Comparison of ENCODE assay signal across 13 cellular contexts in genomic region chr3:8490079-8490552, GRCh38. TPM values are rescaled to one million over a fixed set of nuclear protein-coding genes. Genes with fewer than 3 reads are reported as not detected.
DNase-seq lines count a peak whose midpoint lies in the region; ATAC-seq and TF ChIP-seq lines count a peak whose summit lies in the region.
"Had no signal": no experiment of that assay in that cellular context is flagged by ENCODE, and none has a peak within 500 bp of the region (broad histone marks: within the 10 kb centered on the region; RNA-seq: fewer than 3 reads in every experiment).

No MANE protein-coding gene starts in this region.

- H3K4me1 ChIP-seq in breast epithelium (no peaks in the 10 kb centered on the region), aorta (ENCODE audit: control insufficient read depth in 1 of 2, insufficient read depth in 2 of 2, low read length in 2 of 2) (peaks cover 0 to 5% of the 10 kb centered on the region in 2 donors)

- H3K4me1 Mint-ChIP-seq in MCF 10A (ENCODE audit: insufficient read depth, unreplicated experiment): peaks cover 33% of the 10 kb centered on the region

- no peak overlapping the region for H3K4me3 ChIP-seq in breast epithelium
- no peak overlapping the region for H3K4me3 ChIP-seq in astrocyte of the cerebellum (ENCODE audit: low read depth, low read length)
- no peak overlapping the region for H3K4me3 ChIP-seq in kidney epithelial cell (ENCODE audit: low read depth, low read length)
- no peak overlapping the region for H3K4me3 ChIP-seq in aorta (ENCODE audit: low read length in 2 of 2)

- 20 to 24% methylated on average over 4 of the region's 4 CpGs for WGBS in aorta, 2 donors

- H3K9me3 Mint-ChIP-seq in MCF 10A (ENCODE audit: unreplicated experiment): peaks cover under 1% of the 10 kb centered on the region

- no peak for TF ChIP-seq CTCF in MCF 10A (IDR thresholded peaks at IDR 0.05; ENCODE audit: unreplicated experiment)
- no peak for TF ChIP-seq CTCF in breast epithelium (IDR thresholded peaks at IDR 0.05)
- TF ChIP-seq CTCF in astrocyte of the cerebellum (IDR thresholded peaks at IDR 0.05; ENCODE audit: low read depth, low read length, missing control alignments): no peak
- no peak for TF ChIP-seq CTCF in kidney epithelial cell (IDR thresholded peaks at IDR 0.05; ENCODE audit: insufficient read depth, low read length, poor library complexity, severe bottlenecking)

- H3K27ac Mint-ChIP-seq in MCF 10A (ENCODE audit: low read depth, unreplicated experiment): no peak overlapping the region

- no peaks in the 10 kb centered on the region for H3K27me3 Mint-ChIP-seq in MCF 10A (ENCODE audit: insufficient read depth, unreplicated experiment)
- H3K27me3 Mint-ChIP-seq: dendritic cell treated with granulocyte-macrophage colony-stimulating factor and Interleukin-4, amounts not matched to agents 40 ng/mL and 50 ng/mL, for 4 days had no signal

- ATAC-seq in aorta (ENCODE audit: low FRiP score) (no peak), GM18520 (IDR thresholded peaks at IDR 0.05; ENCODE audit: unreplicated experiment) (no peak)

- POLR2A ChIA-PET in MCF 10A (lab: Yijun Ruan, JAX): no interaction called here

- no peak overlapping the region for H3K4me3 Mint-ChIP-seq in MCF 10A (ENCODE audit: unreplicated experiment)
- H3K4me3 Mint-ChIP-seq: dendritic cell treated with granulocyte-macrophage colony-stimulating factor and Interleukin-4, amounts not matched to agents 40 ng/mL and 50 ng/mL, for 4 days had no signal

- H3K27ac ChIP-seq in breast epithelium: peak overlapping the region in 1 of 2 donors; percentile 20
- peak overlapping the region; percentile 89 to 97 for H3K27ac ChIP-seq in aorta (ENCODE audit: low read depth in 1 of 2, low read length in 2 of 2)
- H3K27ac ChIP-seq in caudate nucleus (ENCODE audit: low read depth, low read length): no peak overlapping the region

- TF ChIP-seq POLR2A in breast epithelium (IDR thresholded peaks at IDR 0.05): no peak

- H3K27me3 ChIP-seq in breast epithelium: no peaks in the 10 kb centered on the region
- no peaks in the 10 kb centered on the region for H3K27me3 ChIP-seq in kidney epithelial cell (ENCODE audit: control insufficient read depth, insufficient read depth, low read length)
- no peaks in the 10 kb centered on the region for H3K27me3 ChIP-seq in aorta (ENCODE audit: control insufficient read depth in 1 of 2, insufficient read depth in 2 of 2, low read length in 1 of 2)

- no peaks in the 10 kb centered on the region for H3K9me3 ChIP-seq in breast epithelium
- H3K9me3 ChIP-seq in aorta (ENCODE audit: control insufficient read depth, low read length): no peaks in the 10 kb centered on the region

- DNase-seq in MCF 10A (ENCODE audit: unreplicated experiment) (peak; percentile 61), breast epithelium (ENCODE audit: low spot score in 2 of 2) (no peak), astrocyte of the cerebellum (ENCODE audit: low read depth) (peak; percentile 82), kidney epithelial cell (ENCODE audit: low read depth) (peak; percentile 69), aorta (no peak), NCI-H82 (lab: John Stamatoyannopoulos, UW) (no peak), caudate nucleus (lab: John Stamatoyannopoulos, UW) (no peak)
- DNase-seq: activated CD8-positive, alpha-beta memory T cell treated with anti-CD3 and anti-CD28 coated beads, Interleukin-2, amount 50 U/mL, for 4 hours; left cardiac atrium; NCI-H187 treated with DMSO at 0.1 percent for 48 hours; small intestine had no signal

- BruUV-seq in MCF 10A (replicated peaks; lab: Mats Ljungman, UMichigan): no TSS peak

- CTCF ChIA-PET in MCF 10A (lab: Yijun Ruan, JAX): interaction anchor here (1.1 kb wide), 1 partner anchor 16 kb away, joined by 3 read pairs; no protein-coding TSS in a partner anchor

- no peaks in the 10 kb centered on the region for H3K36me3 Mint-ChIP-seq in MCF 10A (ENCODE audit: insufficient read depth, unreplicated experiment)

- intact Hi-C loops in MCF 10A (cut with micrococcal nuclease): loop anchor here (1.0 kb wide), 1 partner anchor 11 kb away; the partner anchor contains the start of gene LMCD1
- intact Hi-C loops in breast epithelium (cut with DNase I; ENCODE audit: low total_unique reads): no loop called here
- intact Hi-C loops in aorta (cut with DNase I): no loop called here

- in situ Hi-C loops in astrocyte of the cerebellum (cut with HindIII; ENCODE audit: low sequenced_read_pairs): no loop called here

- H3K36me3 ChIP-seq in breast epithelium (no peaks in the 10 kb centered on the region), kidney epithelial cell (ENCODE audit: control insufficient read depth, insufficient read depth, low read length) (no peaks in the 10 kb centered on the region), aorta (ENCODE audit: control insufficient read depth in 1 of 2, insufficient read depth in 2 of 2, low read length in 1 of 2) (no peaks in the 10 kb centered on the region)

RNA-seq across cellular contexts. Expression of gene LMCD1, which starts 11.5 kb away (rescaled TPM):
- 0.63 and 0.83 TPM in 2 replicates for total RNA-seq in MCF 10A (2022)
- 100 to 1,000 TPM in 2 of 3 donors, 10 to 100 TPM in 1; 53.0 to 228 (median 105) TPM for total RNA-seq in breast epithelium
- 221 and 264 TPM in 2 replicates for total RNA-seq in kidney epithelial cell
- total RNA-seq in aorta: 1,000 to 10,000 TPM in 1 of 2 donors, 100 to 1,000 TPM in 1; 192 to 1,289 TPM
- 100 to 1,000 TPM; 347 to 416 TPM for polyA plus RNA-seq in aorta

Comparison
In these comparisons a context has a peak if more than half of its experiments do, and no peak if none do; other contexts are left out.
1. DNase-seq: peak in MCF 10A (single experiment), astrocyte of the cerebellum (single experiment) and kidney epithelial cell (single experiment); none in breast epithelium (0 of 2), aorta (0 of 2), NCI-H82 (single experiment) and caudate nucleus (0 of 61).
2. RNA of gene LMCD1, which starts 11.5 kb away (total RNA-seq): 192 to 1,289 TPM in aorta, 221 to 264 TPM in kidney epithelial cell and 53.0 to 228 TPM in breast epithelium; 0.63 to 0.83 TPM in MCF 10A; every median in the first group is over 10 times any median in the second.